Comparison of ENCODE assay signal across 1 cellular context in the genomic region with DNA sequence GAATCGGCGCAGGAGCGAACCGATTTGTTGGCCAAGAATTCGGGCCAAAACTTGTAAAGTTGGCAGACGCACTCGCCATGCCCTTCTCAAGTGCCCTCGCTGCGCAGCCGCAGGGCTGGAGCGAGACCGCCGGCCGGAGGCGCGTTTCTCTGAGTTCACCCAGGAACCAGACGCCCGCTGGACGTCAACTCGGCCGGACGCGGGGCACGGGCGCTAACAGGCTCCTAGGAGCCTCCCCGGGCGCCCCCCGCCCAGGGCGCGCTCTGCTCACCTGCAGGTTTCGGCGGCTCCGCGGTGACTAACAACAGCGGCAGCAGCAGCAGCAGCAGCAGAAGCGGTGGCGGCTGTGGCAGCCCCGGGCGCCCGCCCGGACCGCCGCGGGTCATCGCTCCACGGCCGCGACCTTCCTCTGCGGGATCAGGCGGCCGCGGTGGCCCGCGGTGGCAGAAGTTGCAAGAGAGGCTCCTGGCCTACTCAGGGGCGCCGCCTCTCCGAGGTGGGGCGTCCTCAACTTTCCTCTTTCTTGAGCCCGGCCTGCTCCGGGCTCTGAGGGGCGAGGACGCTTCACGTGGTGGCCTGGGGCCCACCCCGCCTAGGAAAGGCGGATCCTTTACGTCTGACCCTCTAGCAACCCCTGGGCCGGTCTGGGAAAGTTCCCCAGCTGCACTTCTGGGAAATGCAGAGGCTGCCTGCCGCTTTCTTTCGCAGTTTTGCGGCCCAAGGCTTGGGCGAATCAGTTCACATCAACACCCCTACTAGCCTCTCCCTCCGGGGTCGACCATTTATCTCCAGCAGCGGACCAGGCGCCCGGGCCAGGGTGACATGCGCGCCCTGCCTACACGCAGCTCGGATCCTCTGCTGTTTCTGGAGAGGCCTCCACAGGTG.
TF ChIP-seq lines count a peak whose summit lies in the region.

A gene with protein sequence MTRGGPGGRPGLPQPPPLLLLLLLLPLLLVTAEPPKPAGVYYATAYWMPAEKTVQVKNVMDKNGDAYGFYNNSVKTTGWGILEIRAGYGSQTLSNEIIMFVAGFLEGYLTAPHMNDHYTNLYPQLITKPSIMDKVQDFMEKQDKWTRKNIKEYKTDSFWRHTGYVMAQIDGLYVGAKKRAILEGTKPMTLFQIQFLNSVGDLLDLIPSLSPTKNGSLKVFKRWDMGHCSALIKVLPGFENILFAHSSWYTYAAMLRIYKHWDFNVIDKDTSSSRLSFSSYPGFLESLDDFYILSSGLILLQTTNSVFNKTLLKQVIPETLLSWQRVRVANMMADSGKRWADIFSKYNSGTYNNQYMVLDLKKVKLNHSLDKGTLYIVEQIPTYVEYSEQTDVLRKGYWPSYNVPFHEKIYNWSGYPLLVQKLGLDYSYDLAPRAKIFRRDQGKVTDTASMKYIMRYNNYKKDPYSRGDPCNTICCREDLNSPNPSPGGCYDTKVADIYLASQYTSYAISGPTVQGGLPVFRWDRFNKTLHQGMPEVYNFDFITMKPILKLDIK (minus strand): TSS at position 573 of the 885 bp plus-strand sequence. CDS start 187 bp downstream, at position 386.

TF ChIP-seq in HepG2, 621 proteins besides CTCF, POLR2A, EP300 and RAD21:
- TF ChIP-seq SOX6 (IDR thresholded peaks at IDR 0.05), result no peak
- no peak for TF ChIP-seq SOX6 (CRISPR knock-in tag; IDR thresholded peaks at IDR 0.05)
- no peak for TF ChIP-seq EZH2 (conservative IDR thresholded peaks at IDR 0.05; ENCODE audit: low read depth, low read length)
- TF ChIP-seq TOPORS (CRISPR knock-in tag; IDR thresholded peaks at IDR 0.05), result no peak
- TF ChIP-seq, protein P1, sequence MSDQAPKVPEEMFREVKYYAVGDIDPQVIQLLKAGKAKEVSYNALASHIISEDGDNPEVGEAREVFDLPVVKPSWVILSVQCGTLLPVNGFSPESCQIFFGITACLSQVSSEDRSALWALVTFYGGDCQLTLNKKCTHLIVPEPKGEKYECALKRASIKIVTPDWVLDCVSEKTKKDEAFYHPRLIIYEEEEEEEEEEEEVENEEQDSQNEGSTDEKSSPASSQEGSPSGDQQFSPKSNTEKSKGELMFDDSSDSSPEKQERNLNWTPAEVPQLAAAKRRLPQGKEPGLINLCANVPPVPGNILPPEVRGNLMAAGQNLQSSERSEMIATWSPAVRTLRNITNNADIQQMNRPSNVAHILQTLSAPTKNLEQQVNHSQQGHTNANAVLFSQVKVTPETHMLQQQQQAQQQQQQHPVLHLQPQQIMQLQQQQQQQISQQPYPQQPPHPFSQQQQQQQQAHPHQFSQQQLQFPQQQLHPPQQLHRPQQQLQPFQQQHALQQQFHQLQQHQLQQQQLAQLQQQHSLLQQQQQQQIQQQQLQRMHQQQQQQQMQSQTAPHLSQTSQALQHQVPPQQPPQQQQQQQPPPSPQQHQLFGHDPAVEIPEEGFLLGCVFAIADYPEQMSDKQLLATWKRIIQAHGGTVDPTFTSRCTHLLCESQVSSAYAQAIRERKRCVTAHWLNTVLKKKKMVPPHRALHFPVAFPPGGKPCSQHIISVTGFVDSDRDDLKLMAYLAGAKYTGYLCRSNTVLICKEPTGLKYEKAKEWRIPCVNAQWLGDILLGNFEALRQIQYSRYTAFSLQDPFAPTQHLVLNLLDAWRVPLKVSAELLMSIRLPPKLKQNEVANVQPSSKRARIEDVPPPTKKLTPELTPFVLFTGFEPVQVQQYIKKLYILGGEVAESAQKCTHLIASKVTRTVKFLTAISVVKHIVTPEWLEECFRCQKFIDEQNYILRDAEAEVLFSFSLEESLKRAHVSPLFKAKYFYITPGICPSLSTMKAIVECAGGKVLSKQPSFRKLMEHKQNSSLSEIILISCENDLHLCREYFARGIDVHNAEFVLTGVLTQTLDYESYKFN (CRISPR knock-in tag; conservative IDR thresholded peaks at IDR 0.05), result no peak
- TF ChIP-seq RBM22 (optimal IDR thresholded peaks at IDR 0.05; ENCODE audit: low read length), result no peak
- no peak for TF ChIP-seq AGO2 (optimal IDR thresholded peaks at IDR 0.05; ENCODE audit: low read depth, low read length)
TF ChIP-seq in HepG2: peak in this region for 0.
